In the genomic region with DNA sequence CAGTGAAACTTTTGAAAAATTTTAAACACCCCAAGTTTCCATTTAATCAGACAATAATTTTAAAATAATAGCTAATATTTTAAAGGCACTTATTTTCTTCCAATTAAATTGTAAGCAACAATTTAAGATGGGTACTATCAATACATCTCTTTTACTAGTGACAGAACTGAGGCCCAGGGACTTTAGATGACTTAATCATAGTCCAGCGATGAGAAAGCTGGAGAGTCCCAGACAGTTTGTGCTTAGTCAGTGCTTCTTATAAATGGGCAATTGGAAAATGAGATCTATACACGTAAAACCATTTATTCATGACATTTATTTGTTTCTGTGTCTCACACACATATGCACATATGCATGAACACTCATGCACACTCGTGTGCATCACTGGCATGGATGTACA, we compare ENCODE assay signal across 29 cellular contexts.
"Had no signal": no experiment of that assay in that cellular context is flagged by ENCODE, and none has a peak within 500 bp of the region (broad histone marks: within the 10 kb centered on the region; RNA-seq: fewer than 3 reads in every experiment).

No MANE protein-coding gene starts in this region.

- ATAC-seq: activated CD8-positive, alpha-beta memory T cell treated with anti-CD3 and anti-CD28 coated beads, Interleukin-2, amount 10 ng/mL, durations not matched to agents 7 days and 5 days; activated CD8-positive, alpha-beta T cell treated with anti-CD3 and anti-CD28 coated beads, Interleukin-2, amount 10 ng/mL, durations not matched to agents 7 days and 5 days; activated naive CD8-positive, alpha-beta T cell treated with anti-CD3 and anti-CD28 coated beads, Interleukin-2, amount 50 U/mL, for 24 hours; body of pancreas; gastroesophageal sphincter; WTC11 had no signal

- H3K36me3 ChIP-seq: adrenal gland, esophagus squamous epithelium, gastroesophageal sphincter had no signal

- H3K4me1 ChIP-seq: adrenal gland, body of pancreas, esophagus squamous epithelium, gastroesophageal sphincter had no signal

- H3K27ac ChIP-seq: adrenal gland, body of pancreas, epithelial cell of prostate, esophagus squamous epithelium, gastroesophageal sphincter, VCaP had no signal

- H3K27me3 ChIP-seq: adrenal gland, body of pancreas, esophagus squamous epithelium, gastroesophageal sphincter had no signal

- DNase-seq: activated CD4-positive, alpha-beta memory T cell treated with anti-CD3 and anti-CD28 coated beads for 36 hours; activated CD4-positive, alpha-beta T cell treated with anti-CD3 and anti-CD28 coated beads for 48 hours; activated CD8-positive, alpha-beta memory T cell treated with anti-CD3 and anti-CD28 coated beads, Interleukin-2, amount 10 ng/mL, durations not matched to agents 7 days and 5 days; activated CD8-positive, alpha-beta memory T cell treated with anti-CD3 and anti-CD28 coated beads, Interleukin-2, amount 50 U/mL, for 4 hours; activated CD8-positive, alpha-beta T cell treated with anti-CD3 and anti-CD28 coated beads, Interleukin-2, amount 10 ng/mL, durations not matched to agents 7 days and 5 days; activated effector memory CD4-positive, alpha-beta T cell treated with anti-CD3 and anti-CD28 coated beads, Interleukin-2, amount 50 U/mL, for 16 hours; activated naive CD4-positive, alpha-beta T cell treated with anti-CD3 and anti-CD28 coated beads for 36 hours; activated naive CD8-positive, alpha-beta T cell treated with anti-CD3 and anti-CD28 coated beads for 36 hours; activated naive CD8-positive, alpha-beta T cell treated with anti-CD3 and anti-CD28 coated beads, Interleukin-2, amount 50 U/mL, for 24 hours; activated T-cell treated with anti-CD3 and anti-CD28 coated beads, Interleukin-2, amount 50 U/mL, for 1 hour; activated T-cell treated with anti-CD3 and anti-CD28 coated beads, Interleukin-2, amount 50 U/mL, for 48 hours; adrenal gland; amygdala; aorta; body of pancreas; caudate nucleus; cortex of kidney; effector CD8-positive, alpha-beta T cell; esophagus squamous epithelium; foreskin melanocyte; hippocampal formation; T-helper 2 cell had no signal

- FAIRE-seq: colon, endometrium, endothelial cell of umbilical vein had no signal

- H3K4me3 ChIP-seq: adrenal gland, body of pancreas, esophagus squamous epithelium, gastroesophageal sphincter had no signal

- H3K9me3 ChIP-seq: adrenal gland, body of pancreas, esophagus squamous epithelium, gastroesophageal sphincter had no signal
